Comparison of ENCODE assay signal across 8 cellular contexts in genomic region chr14:106790189-106791036, GRCh38.
DNase-seq lines count a peak whose midpoint lies in the region; ATAC-seq and TF ChIP-seq lines count a peak whose summit lies in the region.

No MANE protein-coding gene starts in this region.

- H3K36me3 ChIP-seq in liver (ENCODE audit: control insufficient read depth in 4 of 4, insufficient read depth in 3 of 4, low read depth in 1 of 4, low read length in 3 of 4) (no peaks in the 10 kb centered on the region), gastroesophageal sphincter (no peaks in the 10 kb centered on the region)

- H3K4me1 Mint-ChIP-seq in T-cell, result peaks cover 10 to 14% (median 10%) of the 10 kb centered on the region in 3 donors

- TF ChIP-seq POLR2A in gastroesophageal sphincter (IDR thresholded peaks at IDR 0.05), result no peak

- no peak for TF ChIP-seq EP300 in gastroesophageal sphincter (IDR thresholded peaks at IDR 0.05)

- POLR2A ChIA-PET in T-cell (lab: Charles Lee), result no interaction called here

- peaks cover 5 to 26% of the 10 kb centered on the region in 2 donors for H3K27me3 Mint-ChIP-seq in T-cell

- H3K4me3 Mint-ChIP-seq in T-cell, result no peak overlapping the region

- no peaks in the 10 kb centered on the region for H3K9me3 ChIP-seq in liver (ENCODE audit: control insufficient read depth in 4 of 4, low read length in 3 of 4)
- H3K9me3 ChIP-seq in gastroesophageal sphincter, result no peaks in the 10 kb centered on the region

- H3K4me1 ChIP-seq in liver (ENCODE audit: control insufficient read depth in 4 of 4, insufficient read depth in 4 of 4, low read length in 3 of 4) (no peaks in the 10 kb centered on the region), gastroesophageal sphincter (no peaks in the 10 kb centered on the region)

- TF ChIP-seq CTCF in GM10266 (IDR thresholded peaks at IDR 0.05; ENCODE audit: control insufficient read depth, insufficient read depth, low read depth, missing control alignments) (peak; percentile 87), LNCaP clone FGC (IDR thresholded peaks at IDR 0.05; ENCODE audit: control insufficient read depth, extremely low read depth, insufficient read depth) (peak; percentile 90), liver (IDR thresholded peaks at IDR 0.05; ENCODE audit: low read depth, low read length, missing input control) (peak; percentile 56), gastroesophageal sphincter (IDR thresholded peaks at IDR 0.05) (peak in 1 of 4 experiments; percentile 56)

- peak; percentile 73 for DNase-seq in GM10266 (ENCODE audit: extremely low spot score)
- peak; percentile 33 for DNase-seq in LNCaP clone FGC (ENCODE audit: low read depth)
- DNase-seq in T-cell, result peak; percentile 20 to 79 (median 62)
- DNase-seq in activated naive CD8-positive, alpha-beta T cell treated with anti-CD3 and anti-CD28 coated beads, Interleukin-2, amount 50 U/mL, for 16 hours (ENCODE audit: low read depth, low spot score), result peak; percentile 58
- peak; percentile 42 to 56 for DNase-seq in stimulated activated CD8-positive, alpha-beta memory T cell treated with anti-CD3 and anti-CD28 coated beads, Interleukin-7, amount 100 ng/mL, for 4 hours (ENCODE audit: low read depth in 2 of 2)

- H3K36me3 Mint-ChIP-seq in T-cell, result no peaks in the 10 kb centered on the region

- no peaks in the 10 kb centered on the region for H3K9me3 Mint-ChIP-seq in T-cell

- peak; percentile 54 to 62 for TF ChIP-seq RAD21 in liver (IDR thresholded peaks at IDR 0.05)

- no peak overlapping the region for H3K27ac Mint-ChIP-seq in T-cell

- CTCF ChIA-PET in T-cell (lab: Charles Lee), result interaction anchor here in 1 of 2 donors (1.5 kb wide), 1 partner anchor 82 kb away, joined by 6 read pairs; no protein-coding TSS in a partner anchor

- no peak overlapping the region for H3K9ac ChIP-seq in liver (ENCODE audit: low read depth in 1 of 2, low read length in 2 of 2)

- H3K4me3 ChIP-seq in LNCaP clone FGC (ENCODE audit: low read depth, low read length) (no peak overlapping the region), liver (ENCODE audit: low read depth in 1 of 3, low read length in 3 of 3) (no peak overlapping the region), gastroesophageal sphincter (no peak overlapping the region)

- ATAC-seq in T-cell (replicated peaks in 1 of 4), result peak; percentile 67 to 91 (median 75)
- no peak for ATAC-seq in HG03196 (IDR thresholded peaks at IDR 0.05; ENCODE audit: unreplicated experiment)
- ATAC-seq in gastroesophageal sphincter, result no peak

- WGBS in liver, result 38% methylated on average over 17 of the region's 17 CpGs
- WGBS in gastroesophageal sphincter (ENCODE audit: low coverage in 1 of 2), 2 donors, result 25 to 31% methylated on average over 2 to 9 of the region's 17 CpGs

- peaks cover 0 to 2% (median 0%) of the 10 kb centered on the region in 4 donors for H3K27me3 ChIP-seq in liver (ENCODE audit: control insufficient read depth in 4 of 4, insufficient read depth in 4 of 4, low read length in 3 of 4)
- peaks cover 39% of the 10 kb centered on the region for H3K27me3 ChIP-seq in gastroesophageal sphincter

- H3K27ac ChIP-seq in liver (ENCODE audit: low read depth in 1 of 2, low read length in 2 of 2) (no peak overlapping the region), gastroesophageal sphincter (no peak overlapping the region)

TF ChIP-seq in liver, 16 proteins besides CTCF, POLR2A, EP300 and RAD21:
- TF ChIP-seq GABPA (IDR thresholded peaks at IDR 0.05 in 1 of 2, conservative IDR thresholded peaks at IDR 0.05 in 1 of 2), result no peak
- TF ChIP-seq SP1 (IDR thresholded peaks at IDR 0.05), result no peak
- TF ChIP-seq YY1 (IDR thresholded peaks at IDR 0.05), result no peak
- no peak for TF ChIP-seq NR2F2 (IDR thresholded peaks at IDR 0.05)
- TF ChIP-seq MAX (IDR thresholded peaks at IDR 0.05), result no peak
- TF ChIP-seq, protein P1, sequence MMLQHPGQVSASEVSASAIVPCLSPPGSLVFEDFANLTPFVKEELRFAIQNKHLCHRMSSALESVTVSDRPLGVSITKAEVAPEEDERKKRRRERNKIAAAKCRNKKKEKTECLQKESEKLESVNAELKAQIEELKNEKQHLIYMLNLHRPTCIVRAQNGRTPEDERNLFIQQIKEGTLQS (IDR thresholded peaks at IDR 0.05), result no peak
- no peak for TF ChIP-seq ZBTB33 (IDR thresholded peaks at IDR 0.05)
- no peak for TF ChIP-seq FOXA1 (IDR thresholded peaks at IDR 0.05)
- no peak for TF ChIP-seq HNF4G (IDR thresholded peaks at IDR 0.05)
- no peak for TF ChIP-seq EGR1 (IDR thresholded peaks at IDR 0.05; ENCODE audit: low read depth in 2 of 2)
- TF ChIP-seq FOXA2 (IDR thresholded peaks at IDR 0.05), result no peak
- TF ChIP-seq TAF1 (conservative IDR thresholded peaks at IDR 0.05), result no peak
- TF ChIP-seq HNF4A (conservative IDR thresholded peaks at IDR 0.05), result no peak
- no peak for TF ChIP-seq RXRA (IDR thresholded peaks at IDR 0.05)
- no peak for TF ChIP-seq JUND (IDR thresholded peaks at IDR 0.05)
- TF ChIP-seq, protein P2, sequence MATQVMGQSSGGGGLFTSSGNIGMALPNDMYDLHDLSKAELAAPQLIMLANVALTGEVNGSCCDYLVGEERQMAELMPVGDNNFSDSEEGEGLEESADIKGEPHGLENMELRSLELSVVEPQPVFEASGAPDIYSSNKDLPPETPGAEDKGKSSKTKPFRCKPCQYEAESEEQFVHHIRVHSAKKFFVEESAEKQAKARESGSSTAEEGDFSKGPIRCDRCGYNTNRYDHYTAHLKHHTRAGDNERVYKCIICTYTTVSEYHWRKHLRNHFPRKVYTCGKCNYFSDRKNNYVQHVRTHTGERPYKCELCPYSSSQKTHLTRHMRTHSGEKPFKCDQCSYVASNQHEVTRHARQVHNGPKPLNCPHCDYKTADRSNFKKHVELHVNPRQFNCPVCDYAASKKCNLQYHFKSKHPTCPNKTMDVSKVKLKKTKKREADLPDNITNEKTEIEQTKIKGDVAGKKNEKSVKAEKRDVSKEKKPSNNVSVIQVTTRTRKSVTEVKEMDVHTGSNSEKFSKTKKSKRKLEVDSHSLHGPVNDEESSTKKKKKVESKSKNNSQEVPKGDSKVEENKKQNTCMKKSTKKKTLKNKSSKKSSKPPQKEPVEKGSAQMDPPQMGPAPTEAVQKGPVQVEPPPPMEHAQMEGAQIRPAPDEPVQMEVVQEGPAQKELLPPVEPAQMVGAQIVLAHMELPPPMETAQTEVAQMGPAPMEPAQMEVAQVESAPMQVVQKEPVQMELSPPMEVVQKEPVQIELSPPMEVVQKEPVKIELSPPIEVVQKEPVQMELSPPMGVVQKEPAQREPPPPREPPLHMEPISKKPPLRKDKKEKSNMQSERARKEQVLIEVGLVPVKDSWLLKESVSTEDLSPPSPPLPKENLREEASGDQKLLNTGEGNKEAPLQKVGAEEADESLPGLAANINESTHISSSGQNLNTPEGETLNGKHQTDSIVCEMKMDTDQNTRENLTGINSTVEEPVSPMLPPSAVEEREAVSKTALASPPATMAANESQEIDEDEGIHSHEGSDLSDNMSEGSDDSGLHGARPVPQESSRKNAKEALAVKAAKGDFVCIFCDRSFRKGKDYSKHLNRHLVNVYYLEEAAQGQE (IDR thresholded peaks at IDR 0.05), result no peak

Comparison
In these comparisons a context has a peak if more than half of its experiments do, and no peak if none do; other contexts are left out.
1. ATAC-seq: peak in T-cell (4 of 4); none in HG03196 (single experiment) and gastroesophageal sphincter (single experiment).
2. Peak in every context shown above with its lines, with median percentiles within 50 percentile points of each other: DNase-seq.